In the genomic region with DNA sequence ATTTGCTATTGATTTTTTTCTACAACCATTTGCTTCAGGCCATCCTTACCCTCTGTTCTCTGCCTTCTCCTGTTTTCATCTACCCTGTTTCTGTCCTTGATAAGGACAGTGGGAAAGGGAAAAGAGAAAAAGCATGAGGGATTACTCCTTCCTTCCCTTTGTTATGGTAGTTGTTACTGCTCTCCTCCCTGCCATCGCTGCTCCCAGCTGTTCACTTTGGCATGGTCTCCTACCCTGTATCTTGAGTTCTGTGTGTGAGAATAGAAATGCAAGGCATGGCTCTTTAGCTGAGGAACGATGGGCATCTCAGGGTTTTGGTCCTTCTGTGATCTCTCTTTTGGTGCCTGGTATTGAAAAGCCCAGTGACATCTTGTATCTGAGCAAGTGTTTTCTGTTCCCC, we compare ENCODE assay signal across 13 cellular contexts. TPM values are rescaled to one million over a fixed set of nuclear protein-coding genes. Genes with fewer than 3 reads are reported as not detected.
DNase-seq lines count a peak whose midpoint lies in the region; ATAC-seq and TF ChIP-seq lines count a peak whose summit lies in the region.
"Had no signal": no experiment of that assay in that cellular context is flagged by ENCODE, and none has a peak within 500 bp of the region (broad histone marks: within the 10 kb centered on the region; RNA-seq: fewer than 3 reads in every experiment).

No MANE protein-coding gene starts in this region.

- H3K4me2 ChIP-seq in mesendoderm (ENCODE audit: low read length) (no peak overlapping the region), mammary epithelial cell (ENCODE audit: insufficient read depth, low read depth, low read length) (no peak overlapping the region)
- H3K4me2 ChIP-seq: smooth muscle cell had no signal

- H3K36me3 Mint-ChIP-seq in activated naive CD4-positive, alpha-beta T cell treated with anti-CD3 and anti-CD28 coated beads, Interleukin-2, amount 50 U/mL, for 24 hours, result no peaks in the 10 kb centered on the region
- peaks cover 13 to 16% of the 10 kb centered on the region in 2 donors for H3K36me3 Mint-ChIP-seq in activated naive CD4-positive, alpha-beta T cell treated with anti-CD3 and anti-CD28 coated beads, Interleukin-2, amount 50 U/mL, for 72 hours
- no peaks in the 10 kb centered on the region for H3K36me3 Mint-ChIP-seq in WTC11

- no peak overlapping the region for H3K4me3 ChIP-seq in heart left ventricle
- no peak overlapping the region for H3K4me3 ChIP-seq in mesendoderm (ENCODE audit: low read length)
- no peak overlapping the region for H3K4me3 ChIP-seq in vagina
- H3K4me3 ChIP-seq in mammary epithelial cell (replicated peaks in 1 of 3; ENCODE audit: insufficient read depth in 1 of 3, low read depth in 2 of 3, low read length in 3 of 3), result no peak overlapping the region
- H3K4me3 ChIP-seq: smooth muscle cell had no signal

- no peak overlapping the region for H2BK120ac ChIP-seq in mesendoderm (ENCODE audit: low read depth, low read length)

- H4K20me1 ChIP-seq in mammary epithelial cell (ENCODE audit: insufficient read depth, low read length), result no peaks in the 10 kb centered on the region

- H2AFZ ChIP-seq in mammary epithelial cell (ENCODE audit: low read depth, low read length), result no peak overlapping the region

- TF ChIP-seq CTCF in WTC11 (IDR thresholded peaks at IDR 0.05), result no peak
- TF ChIP-seq CTCF in heart left ventricle (IDR thresholded peaks at IDR 0.05), result no peak
- TF ChIP-seq CTCF in vagina (IDR thresholded peaks at IDR 0.05), result no peak
- no peak for TF ChIP-seq CTCF in mammary epithelial cell (conservative IDR thresholded peaks at IDR 0.05 in 1 of 2, IDR thresholded peaks at IDR 0.05 in 1 of 2; ENCODE audit: extremely low read depth in 1 of 2, insufficient read depth in 1 of 2, low read depth in 1 of 2, low read length in 2 of 2)

- CTCF ChIA-PET in WTC11 (lab: Charles Lee), result interaction anchor here (0.8 to 2.0 kb wide), 7 partner anchors 17 to 214 kb away, joined by 3 to 14 read pairs (median 4); no protein-coding TSS in a partner anchor
- CTCF ChIA-PET in mammary epithelial cell (lab: Charles Lee; ENCODE audit: low non-redundant PET), result no interaction called here

- H3K36me3 ChIP-seq in heart left ventricle, result no peaks in the 10 kb centered on the region
- no peaks in the 10 kb centered on the region for H3K36me3 ChIP-seq in mesendoderm (ENCODE audit: control insufficient read depth, insufficient read depth, low read length)
- H3K36me3 ChIP-seq in vagina, result no peaks in the 10 kb centered on the region
- H3K36me3 ChIP-seq in mammary epithelial cell (ENCODE audit: insufficient read depth, low read length), result no peaks in the 10 kb centered on the region

- intact Hi-C loops in heart left ventricle (cut with DNase I) (loop anchor here in 3 of 10 donors (5.0 kb wide), 3 partner anchors 68 to 183 kb away; no protein-coding TSS in a partner anchor), vagina (cut with DNase I) (no loop called here), mammary epithelial cell (cut with micrococcal nuclease) (no loop called here)

- WGBS in heart left ventricle, 4 donors, result 31 to 63% (median 49%) methylated on average over 2 of the region's 2 CpGs
- no CpG with 5 or more reads among the region's 2 CpGs for WGBS in mesendoderm (ENCODE audit: extremely low coverage, insufficient coverage, low lambda C conversion rate)
- WGBS in mammary epithelial cell (ENCODE audit: low coverage, missing lambda C conversion rate), result 76% methylated on average over 2 of the region's 2 CpGs

- H3K27ac ChIP-seq in heart left ventricle, result peak overlapping the region in 1 of 12 donors; percentile 9
- no peak overlapping the region for H3K27ac ChIP-seq in mesendoderm (ENCODE audit: low read depth, low read length)
- H3K27ac ChIP-seq in vagina, result no peak overlapping the region
- no peak overlapping the region for H3K27ac ChIP-seq in mammary epithelial cell (ENCODE audit: insufficient read depth, low read depth, low read length)

- H3K9ac ChIP-seq in mesendoderm (ENCODE audit: low read length) (no peak overlapping the region), mammary epithelial cell (ENCODE audit: insufficient read depth, low read length) (no peak overlapping the region)

- no peak overlapping the region for H2BK5ac ChIP-seq in mesendoderm (ENCODE audit: low read length)

- no peak overlapping the region for H4K8ac ChIP-seq in mesendoderm (ENCODE audit: low read depth, low read length)

- TF ChIP-seq POLR2A in heart left ventricle (IDR thresholded peaks at IDR 0.05), result no peak
- TF ChIP-seq POLR2A in vagina (IDR thresholded peaks at IDR 0.05), result no peak

- POLR2A ChIA-PET in WTC11 (lab: Charles Lee), result no interaction called here

- H3K4me3 Mint-ChIP-seq in activated naive CD4-positive, alpha-beta T cell treated with anti-CD3 and anti-CD28 coated beads, Interleukin-2, amount 50 U/mL, for 24 hours, result no peak overlapping the region
- no peak overlapping the region for H3K4me3 Mint-ChIP-seq in WTC11
- peak overlapping the region; percentile 44 to 65 for H3K4me3 Mint-ChIP-seq in stimulated activated naive CD8-positive, alpha-beta T cell treated with anti-CD3 and anti-CD28 coated beads, Interleukin-15, amount 100 ng/mL, for 72 hours

- H3K79me1 ChIP-seq in mesendoderm (ENCODE audit: low read length), result peaks cover 21% of the 10 kb centered on the region

- peaks cover 54% of the 10 kb centered on the region for H3K4me1 Mint-ChIP-seq in activated naive CD4-positive, alpha-beta T cell treated with anti-CD3 and anti-CD28 coated beads, Interleukin-2, amount 50 U/mL, for 24 hours
- peaks cover 40% of the 10 kb centered on the region for H3K4me1 Mint-ChIP-seq in WTC11
- H3K4me1 Mint-ChIP-seq in stimulated activated naive CD8-positive, alpha-beta T cell treated with anti-CD3 and anti-CD28 coated beads, Interleukin-15, amount 100 ng/mL, for 72 hours, result peaks cover 28% of the 10 kb centered on the region

- in situ Hi-C loops in mammary epithelial cell (cut with MboI; ENCODE audit: low sequenced_read_pairs in 2 of 2), result no loop called here

- no peaks in the 10 kb centered on the region for H3K9me3 ChIP-seq in heart left ventricle
- no peaks in the 10 kb centered on the region for H3K9me3 ChIP-seq in vagina
- no peaks in the 10 kb centered on the region for H3K9me3 ChIP-seq in mammary epithelial cell (replicated peaks; ENCODE audit: insufficient read depth, low read length)

- H3K4me1 ChIP-seq in heart left ventricle, result peaks cover 0 to 87% (median 46%) of the 10 kb centered on the region in 12 donors
- H3K4me1 ChIP-seq in mesendoderm (ENCODE audit: control insufficient read depth, low read depth, low read length), result peaks cover 20% of the 10 kb centered on the region
- H3K4me1 ChIP-seq in vagina, result peaks cover 72% of the 10 kb centered on the region
- peaks cover 30% of the 10 kb centered on the region for H3K4me1 ChIP-seq in mammary epithelial cell (ENCODE audit: insufficient read depth, low read length)

- BruUV-seq in mammary epithelial cell (replicated peaks; lab: Mats Ljungman, UMichigan), result no TSS peak

- no peak overlapping the region for H2AK5ac ChIP-seq in mesendoderm (ENCODE audit: low read length)

- no peaks in the 10 kb centered on the region for H3K9me3 Mint-ChIP-seq in activated naive CD4-positive, alpha-beta T cell treated with anti-CD3 and anti-CD28 coated beads, Interleukin-2, amount 50 U/mL, for 24 hours
- no peaks in the 10 kb centered on the region for H3K9me3 Mint-ChIP-seq in activated naive CD4-positive, alpha-beta T cell treated with anti-CD3 and anti-CD28 coated beads, Interleukin-2, amount 50 U/mL, for 72 hours
- H3K9me3 Mint-ChIP-seq in WTC11, result no peaks in the 10 kb centered on the region
- no peaks in the 10 kb centered on the region for H3K9me3 Mint-ChIP-seq in stimulated activated naive CD8-positive, alpha-beta T cell treated with anti-CD3 and anti-CD28 coated beads, Interleukin-15, amount 100 ng/mL, for 72 hours

- no peak overlapping the region for H3K4ac ChIP-seq in mesendoderm (ENCODE audit: low read depth, low read length)

- peaks cover 61% of the 10 kb centered on the region for H3K79me2 ChIP-seq in mesendoderm (ENCODE audit: control insufficient read depth, insufficient read depth, low read length)
- H3K79me2 ChIP-seq in mammary epithelial cell (ENCODE audit: insufficient read depth, low read length), result peaks cover 90% of the 10 kb centered on the region

- no peaks in the 10 kb centered on the region for H3K27me3 Mint-ChIP-seq in activated naive CD4-positive, alpha-beta T cell treated with anti-CD3 and anti-CD28 coated beads, Interleukin-2, amount 50 U/mL, for 24 hours
- H3K27me3 Mint-ChIP-seq in WTC11 (ENCODE audit: low read depth), result no peaks in the 10 kb centered on the region
- no peaks in the 10 kb centered on the region for H3K27me3 Mint-ChIP-seq in stimulated activated naive CD8-positive, alpha-beta T cell treated with anti-CD3 and anti-CD28 coated beads, Interleukin-15, amount 100 ng/mL, for 72 hours

- H3K27me3 ChIP-seq in heart left ventricle, result no peaks in the 10 kb centered on the region
- no peaks in the 10 kb centered on the region for H3K27me3 ChIP-seq in mesendoderm (ENCODE audit: insufficient read depth, low read length, poor library complexity)
- H3K27me3 ChIP-seq in vagina, result no peaks in the 10 kb centered on the region
- no peaks in the 10 kb centered on the region for H3K27me3 ChIP-seq in mammary epithelial cell (ENCODE audit: insufficient read depth, low read length)

- H3K18ac ChIP-seq in mesendoderm (ENCODE audit: low read length), result no peak overlapping the region

- no peak overlapping the region for H4K5ac ChIP-seq in mesendoderm (ENCODE audit: low read length)

- H3K27ac Mint-ChIP-seq in activated naive CD4-positive, alpha-beta T cell treated with anti-CD3 and anti-CD28 coated beads, Interleukin-2, amount 50 U/mL, for 24 hours, result peak overlapping the region; percentile 80
- peak overlapping the region in 1 of 2 donors; percentile 85 for H3K27ac Mint-ChIP-seq in activated naive CD4-positive, alpha-beta T cell treated with anti-CD3 and anti-CD28 coated beads, Interleukin-2, amount 50 U/mL, for 72 hours
- peak overlapping the region; percentile 48 for H3K27ac Mint-ChIP-seq in WTC11
- H3K27ac Mint-ChIP-seq in stimulated activated naive CD8-positive, alpha-beta T cell treated with anti-CD3 and anti-CD28 coated beads, Interleukin-15, amount 100 ng/mL, for 72 hours, result peak overlapping the region in 1 of 2 donors; percentile 40

- ATAC-seq in activated naive CD4-positive, alpha-beta T cell treated with anti-CD3 and anti-CD28 coated beads, Interleukin-2, amount 50 U/mL, for 72 hours, result no peak
- ATAC-seq in WTC11 (peak; percentile 33), heart left ventricle (peak in 3 of 4 donors; percentile 54 to 77 (median 60))
- no peak for ATAC-seq in stimulated activated naive CD8-positive, alpha-beta T cell treated with anti-CD3 and anti-CD28 coated beads, Interleukin-15, amount 100 ng/mL, for 72 hours
- ATAC-seq: HepG2 had no signal

- H3K23ac ChIP-seq in mesendoderm (ENCODE audit: low read length), result no peak overlapping the region

- dilution Hi-C loops in mammary epithelial cell (cut with HindIII; ENCODE audit: low sequenced_read_pairs), result no loop called here

- H3K56ac ChIP-seq in mesendoderm (ENCODE audit: low read length), result no peak overlapping the region

- no peak overlapping the region for H2BK15ac ChIP-seq in mesendoderm (replicated peaks; ENCODE audit: low read depth)

- no peak for DNase-seq in activated naive CD4-positive, alpha-beta T cell treated with anti-CD3 and anti-CD28 coated beads, Interleukin-2, amount 50 U/mL, for 72 hours (ENCODE audit: low spot score in 2 of 2)
- DNase-seq in WTC11 (ENCODE audit: low spot score) (no peak), heart left ventricle (peak in 1 of 5 donors; percentile 36), mesendoderm (no peak), vagina (ENCODE audit: extremely low spot score in 2 of 2) (no peak), mammary epithelial cell (no peak)
- DNase-seq in stimulated activated naive CD8-positive, alpha-beta T cell treated with anti-CD3 and anti-CD28 coated beads, Interleukin-15, amount 100 ng/mL, for 72 hours, result no peak
- DNase-seq: DMS153, GOT3, NCI-H1092 had no signal

RNA-seq across cellular contexts. Expression of gene CCSER2, which starts 6.4 kb away (rescaled TPM):
- total RNA-seq in activated naive CD4-positive, alpha-beta T cell treated with anti-CD3 and anti-CD28 coated beads, Interleukin-2, amount 50 U/mL, for 72 hours, result 10 to 100 TPM; 73.1 to 74.1 TPM
- 21.4 to 30.6 TPM (median 22.7 TPM) in 3 replicates for total RNA-seq in WTC11 (2021)
- 100 to 1,000 TPM; 101 to 244 (median 161) TPM for total RNA-seq in heart left ventricle
- polyA plus RNA-seq in heart left ventricle, result 10 to 100 TPM; 32.4 to 72.0 TPM
- 26.4 TPM for polyA plus RNA-seq in mesendoderm (2013, experiment 1 of 2)
- 28.3 TPM for polyA plus RNA-seq in mesendoderm (2013, experiment 2 of 2)
- 62.1 TPM for total RNA-seq in vagina
- 10 to 100 TPM; 45.3 to 73.3 TPM for total RNA-seq in mammary epithelial cell
- polyA plus RNA-seq in mammary epithelial cell, result 26.2 TPM
- 25.9 TPM for polyA minus RNA-seq in mammary epithelial cell

Comparison
In these comparisons a context has a peak if more than half of its experiments do, and no peak if none do; other contexts are left out.
1. H3K4me3 Mint-ChIP-seq: peak in stimulated activated naive CD8-positive, alpha-beta T cell treated with anti-CD3 and anti-CD28 coated beads, Interleukin-15, amount 100 ng/mL, for 72 hours (2 of 2); none in activated naive CD4-positive, alpha-beta T cell treated with anti-CD3 and anti-CD28 coated beads, Interleukin-2, amount 50 U/mL, for 24 hours (single experiment) and WTC11 (single experiment).
2. ATAC-seq: peak in WTC11 (single experiment) and heart left ventricle (3 of 4); none in activated naive CD4-positive, alpha-beta T cell treated with anti-CD3 and anti-CD28 coated beads, Interleukin-2, amount 50 U/mL, for 72 hours (0 of 2) and stimulated activated naive CD8-positive, alpha-beta T cell treated with anti-CD3 and anti-CD28 coated beads, Interleukin-15, amount 100 ng/mL, for 72 hours (single experiment).